Comparison of ENCODE assay signal across 23 cellular contexts in genomic region chr7:9498303-9498702, GRCh38.
A peak's percentile ranks its signal among the peaks of the same experiment; 100 is the strongest.
DNase-seq lines count a peak whose midpoint lies in the region; ATAC-seq, FAIRE-seq and TF ChIP-seq lines count a peak whose summit lies in the region.
"Had no signal": no experiment of that assay in that cellular context is flagged by ENCODE, and none has a peak within 500 bp of the region (broad histone marks: within the 10 kb centered on the region; RNA-seq: fewer than 3 reads in every experiment).

No MANE protein-coding gene starts in this region.

- in situ Hi-C loops in GM12878 (cut with MboI): no loop called here

- WGBS in GM12878 (ENCODE audit: insufficient coverage, insufficient replicate concordance, low lambda C conversion rate, missing lambda C conversion rate): 20% methylated on average over 3 of the region's 3 CpGs

- RAD21 ChIA-PET in GM12878 (lab: Charles Lee; ENCODE audit: unreplicated experiment): no interaction called here

- POLR2A ChIA-PET in GM12878 (lab: Charles Lee): no interaction called here
- POLR2A ChIA-PET in OCI-LY7 (lab: Charles Lee): no interaction called here

- ATAC-seq in GM21786 (IDR thresholded peaks at IDR 0.05; ENCODE audit: unreplicated experiment) (peak; percentile 81), GM12878 (peak; percentile 78), HG03354 (IDR thresholded peaks at IDR 0.05; ENCODE audit: poor library complexity, severe bottlenecking, unreplicated experiment) (no peak)
- ATAC-seq: activated naive CD4-positive, alpha-beta T cell treated with anti-CD3 and anti-CD28 coated beads, Interleukin-2, amount 50 U/mL, for 72 hours; stimulated activated naive CD8-positive, alpha-beta T cell treated with anti-CD3 and anti-CD28 coated beads, Interleukin-15, Interleukin-2, amounts not matched to agents 100 U/mL and 50 U/mL, for 24 hours had no signal

- H3K27me3 ChIP-seq in GM12878 (replicated peaks in 1 of 2; ENCODE audit: control insufficient read depth in 2 of 2, insufficient read depth in 2 of 2, low read length in 1 of 2): no peaks in the 10 kb centered on the region
- H3K27me3 ChIP-seq: BLaER1 treated with 17β-estradiol and CSF1 and Interleukin-3, amounts not matched to agents 10 nM and 100 nM had no signal

- SMC1A ChIA-PET in GM12878 (lab: Charles Lee; ENCODE audit: uncharacterized antibody, unreplicated experiment): no interaction called here

- no peaks in the 10 kb centered on the region for H3K79me2 ChIP-seq in GM12878 (ENCODE audit: control insufficient read depth, insufficient read depth, low read length)
- H3K79me2 ChIP-seq in OCI-LY7 (ENCODE audit: insufficient read depth, low read depth, low read length): no peaks in the 10 kb centered on the region

- H3K27ac ChIP-seq in GM12878 (ENCODE audit: control insufficient read depth, insufficient read depth) (no peak overlapping the region), OCI-LY7 (ENCODE audit: low read depth, low read length, poor library complexity, severe bottlenecking) (no peak overlapping the region)
- H3K27ac ChIP-seq: BLaER1 treated with 17β-estradiol and CSF1 and Interleukin-3, amounts not matched to agents 10 nM and 100 nM; GM23248; KMS-11 had no signal

- TF ChIP-seq EP300 in GM12878 (IDR thresholded peaks at IDR 0.05; ENCODE audit: borderline replicate concordance in 1 of 2, control insufficient read depth in 1 of 2, low read depth in 2 of 2, low read length in 2 of 2): no peak

- no TSS peak for BruUV-seq in GM12878 (replicated peaks; lab: Mats Ljungman, UMichigan)
- BruUV-seq in OCI-LY7 (replicated peaks; lab: Mats Ljungman, UMichigan): no TSS peak

- no peak for TF ChIP-seq POLR2A in GM12878 (IDR thresholded peaks at IDR 0.05; ENCODE audit: low read depth, low read length)

- H3K4me2 ChIP-seq in GM12878 (ENCODE audit: control insufficient read depth, insufficient read depth) (no peak overlapping the region), OCI-LY7 (ENCODE audit: low read length) (no peak overlapping the region)
- H3K4me2 ChIP-seq: BLaER1 treated with 17β-estradiol and CSF1 and Interleukin-3, amounts not matched to agents 10 nM and 100 nM; KMS-11 had no signal

- TF ChIP-seq RAD21 in GM12878 (IDR thresholded peaks at IDR 0.05; ENCODE audit: insufficient read depth, low read depth, low read length): no peak

- no peak overlapping the region for H3K9ac ChIP-seq in GM12878 (ENCODE audit: control insufficient read depth, insufficient read depth, low read length)
- H3K9ac ChIP-seq: BLaER1 treated with 17β-estradiol and CSF1 and Interleukin-3, amounts not matched to agents 10 nM and 100 nM; GM23248; KMS-11 had no signal

- no peak for FAIRE-seq in GM12878 (lab: Jason Lieb, UNC)

- H2AFZ ChIP-seq in GM12878 (ENCODE audit: control insufficient read depth, low read depth, low read length) (no peak overlapping the region), OCI-LY7 (ENCODE audit: low read length) (no peak overlapping the region)
- H2AFZ ChIP-seq: GM23248 had no signal

- no peaks in the 10 kb centered on the region for H3K9me3 ChIP-seq in GM12878 (replicated peaks; ENCODE audit: control insufficient read depth, insufficient read depth, low read length)
- H3K9me3 ChIP-seq in OCI-LY7 (ENCODE audit: low read length): no peaks in the 10 kb centered on the region
- H3K9me3 ChIP-seq: BLaER1 treated with 17β-estradiol and CSF1 and Interleukin-3, amounts not matched to agents 10 nM and 100 nM had no signal

- H3K4me1 ChIP-seq in GM12878 (ENCODE audit: control insufficient read depth, insufficient read depth, low read length): no peaks in the 10 kb centered on the region
- no peaks in the 10 kb centered on the region for H3K4me1 ChIP-seq in OCI-LY7 (ENCODE audit: insufficient read depth, low read length, poor library complexity, severe bottlenecking)

- intact Hi-C loops in GM12878 (cut with micrococcal nuclease; ENCODE audit: unreplicated experiment) (no loop called here), OCI-LY7 (cut with micrococcal nuclease; ENCODE audit: unreplicated experiment) (no loop called here)

- H4K20me1 ChIP-seq in GM12878 (ENCODE audit: control insufficient read depth, insufficient read depth) (no peaks in the 10 kb centered on the region), OCI-LY7 (ENCODE audit: insufficient read depth, low read length) (no peaks in the 10 kb centered on the region)
- H4K20me1 ChIP-seq: BLaER1 treated with 17β-estradiol and CSF1 and Interleukin-3, amounts not matched to agents 10 nM and 100 nM had no signal

- no peak overlapping the region for H3K4me3 ChIP-seq in GM12878
- H3K4me3 ChIP-seq in OCI-LY7 (ENCODE audit: low read depth, low read length, poor library complexity, severe bottlenecking): no peak overlapping the region
- H3K4me3 ChIP-seq: BLaER1 treated with 17β-estradiol and CSF1 and Interleukin-3, amounts not matched to agents 10 nM and 100 nM; GM23248 had no signal

- CTCF ChIA-PET in GM12878 (lab: Yijun Ruan, JAX) (no interaction called here), OCI-LY7 (lab: Charles Lee; ENCODE audit: unreplicated experiment) (no interaction called here)

- no peak; a peak in 1 of 6 replicates for TF ChIP-seq CTCF in GM12878 (IDR thresholded peaks at IDR 0.05 in 2 of 3, conservative IDR thresholded peaks at IDR 0.05 in 1 of 3; ENCODE audit: control insufficient read depth in 2 of 3, extremely low read depth in 1 of 3, insufficient read depth in 1 of 3, low read depth in 3 of 3, low read length in 3 of 3)
- no peak for TF ChIP-seq CTCF in OCI-LY7 (conservative IDR thresholded peaks at IDR 0.05; ENCODE audit: low read length)

- H3K9me2 ChIP-seq in OCI-LY7 (ENCODE audit: insufficient read depth, low read length): no peaks in the 10 kb centered on the region

- DNase-seq in DMS53 (lab: John Stamatoyannopoulos, UW) (peak; percentile 26), DMS53 treated with DMSO at 0.1 percent for 48 hours (lab: John Stamatoyannopoulos, UW; ENCODE audit: unreplicated experiment) (no peak), NAMALWA (ENCODE audit: low spot score) (peak; percentile 24), GM12878 (ENCODE audit: low read depth, low spot score) (no peak), OCI-LY7 (ENCODE audit: low spot score) (no peak), DMS153 treated with DMSO at 0.1 percent for 48 hours (lab: John Stamatoyannopoulos, UW; ENCODE audit: unreplicated experiment) (no peak)
- DNase-seq: activated CD4-positive, alpha-beta memory T cell treated with anti-CD3 and anti-CD28 coated beads, Interleukin-2, amount 10 ng/mL, durations not matched to agents 7 days and 5 days; activated T-cell treated with anti-CD3 and anti-CD28 coated beads, Interleukin-2, amount 50 U/mL, for 48 hours; DMS79; foreskin fibroblast; GM23248; hypothalamus; kidney glomerular epithelial cell; NCI-H187 treated with DMSO at 0.1 percent for 48 hours; NCI-H510A treated with DMSO at 0.1 percent for 48 hours; nephron progenitor cell; stimulated activated CD4-positive, alpha-beta T cell treated with anti-CD3 and anti-CD28 coated beads, Interleukin-12 subunit alpha, Interleukin-12 subunit beta, amount 100 ng/mL, for 4 hours; stimulated activated naive CD8-positive, alpha-beta T cell treated with anti-CD3 and anti-CD28 coated beads, Interleukin-15, Interleukin-2, amounts not matched to agents 100 U/mL and 50 U/mL, for 24 hours had no signal

- H3K36me3 ChIP-seq in GM12878 (ENCODE audit: control insufficient read depth in 2 of 2, insufficient read depth in 2 of 2, low read length in 1 of 2) (no peaks in the 10 kb centered on the region), OCI-LY7 (ENCODE audit: insufficient read depth, low read length) (no peaks in the 10 kb centered on the region)
- H3K36me3 ChIP-seq: BLaER1 treated with 17β-estradiol and CSF1 and Interleukin-3, amounts not matched to agents 10 nM and 100 nM had no signal

TF ChIP-seq in GM12878, 131 proteins besides CTCF, POLR2A, EP300 and RAD21:
- peak; percentile 48; the same call in 1 of the 2 replicates for TF ChIP-seq SPI1 (IDR thresholded peaks at IDR 0.05; ENCODE audit: borderline replicate concordance, insufficient read depth, low read depth, low read length)
- no peak for TF ChIP-seq NFIC (IDR thresholded peaks at IDR 0.05; ENCODE audit: low read depth, low read length)

Comparison
In these comparisons a context has a peak if more than half of its experiments do, and no peak if none do; other contexts are left out.
1. DNase-seq: peak in DMS53 (single experiment) and NAMALWA (single experiment); none in DMS53 treated with DMSO at 0.1 percent for 48 hours (single experiment), GM12878 (single experiment), OCI-LY7 (single experiment) and DMS153 treated with DMSO at 0.1 percent for 48 hours (single experiment).